In the genomic region with DNA sequence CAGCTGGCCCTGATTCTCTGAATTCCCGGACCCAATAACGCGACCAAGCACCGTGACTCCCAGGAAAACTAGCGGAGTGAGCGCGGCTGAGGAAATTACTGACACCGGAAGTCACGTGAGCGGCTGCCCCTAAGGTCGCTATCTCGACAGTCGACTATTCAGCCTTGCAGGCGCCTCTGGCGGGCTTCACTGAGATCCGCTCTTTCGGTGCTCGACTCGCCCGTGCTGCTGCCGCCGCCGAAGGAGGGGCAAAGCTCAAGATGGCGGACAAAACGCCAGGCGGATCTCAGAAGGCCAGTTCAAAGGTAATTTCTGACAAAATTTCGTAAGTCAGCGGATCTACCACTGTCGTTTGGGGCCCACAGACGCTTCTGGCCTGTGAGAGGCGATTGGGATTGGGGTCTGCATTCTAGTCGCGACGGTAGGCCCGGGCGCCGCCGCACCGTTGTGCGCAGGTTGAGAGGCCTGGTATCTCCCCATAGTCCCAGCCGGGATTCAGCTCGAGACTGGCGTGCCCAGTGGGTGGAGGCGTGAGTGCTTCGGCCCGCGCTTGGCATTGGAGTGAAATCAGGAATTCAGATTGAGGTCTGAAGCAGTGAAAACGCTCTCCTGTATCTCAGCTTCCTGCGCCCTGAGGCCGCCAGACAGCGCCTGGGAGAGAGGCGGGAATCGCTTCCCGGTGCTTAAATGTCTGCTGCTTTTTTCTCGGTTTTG, we compare ENCODE assay signal across 7 cellular contexts. TPM values are rescaled to one million over a fixed set of nuclear protein-coding genes. Genes with fewer than 3 reads are reported as not detected.
DNase-seq lines count a peak whose midpoint lies in the region; ATAC-seq, FAIRE-seq and TF ChIP-seq lines count a peak whose summit lies in the region.

A gene (plus strand): TSS at position 202 of the 714 bp plus-strand sequence. CDS start 59 bp downstream, at position 261.

- ATAC-seq in HG02981 (IDR thresholded peaks at IDR 0.05; ENCODE audit: unreplicated experiment): peak; percentile 82

- FAIRE-seq in GM18507 (lab: Jason Lieb, UNC): peak; percentile 91

- DNase-seq in GM18507 (ENCODE audit: extremely low spot score, insufficient read length, low read depth) (peak; percentile 91), NCI-H2029 treated with DMSO at 0.1 percent for 48 hours (lab: John Stamatoyannopoulos, UW) (peak; percentile 94), T-helper 9 cell (peak; percentile 81), astrocyte of the cerebellum (ENCODE audit: low read depth) (peak; percentile 97), hepatic stellate cell (ENCODE audit: low spot score) (peak; percentile 92), renal cortical epithelial cell (ENCODE audit: low read depth) (peak; percentile 94)

- in situ Hi-C loops in astrocyte of the cerebellum (cut with HindIII; ENCODE audit: low sequenced_read_pairs): loop anchor here (25.0 kb wide), 1 partner anchor 414 kb away; a partner anchor contains a TSS

- H3K4me3 ChIP-seq in astrocyte of the cerebellum (ENCODE audit: low read depth, low read length): peak within 1 kb of the TSS; percentile 98

- TF ChIP-seq CTCF in astrocyte of the cerebellum (IDR thresholded peaks at IDR 0.05; ENCODE audit: low read depth, low read length, missing control alignments): no peak

RNA-seq across cellular contexts. Expression of the gene that starts here (rescaled TPM):
- total RNA-seq in renal cortical epithelial cell: 59.9 and 73.6 TPM in 2 replicates

Comparison
In these comparisons a context has a peak if more than half of its experiments do, and no peak if none do; other contexts are left out.
1. Peak in every context shown above with its lines: DNase-seq, ATAC-seq and H3K4me3 ChIP-seq.